In genomic region chr5:124935060-124935459, GRCh38 we compare ENCODE assay signal across 9 cellular contexts.
DNase-seq lines count a peak whose midpoint lies in the region; ATAC-seq, FAIRE-seq and TF ChIP-seq lines count a peak whose summit lies in the region.
"Had no signal": no experiment of that assay in that cellular context is flagged by ENCODE, and none has a peak within 500 bp of the region (broad histone marks: within the 10 kb centered on the region; RNA-seq: fewer than 3 reads in every experiment).

No MANE protein-coding gene starts in this region.

- TF ChIP-seq CTCF in left lung (IDR thresholded peaks at IDR 0.05) (no peak), HepG2 (CRISPR knock-in tag; IDR thresholded peaks at IDR 0.05) (no peak)

- POLR2A ChIA-PET in HepG2 (lab: Yijun Ruan, JAX) = no interaction called here

- H4K20me1 ChIP-seq in BLaER1 treated with 17β-estradiol and CSF1 and Interleukin-3, amounts not matched to agents 10 nM and 100 nM = no peaks in the 10 kb centered on the region
- no peaks in the 10 kb centered on the region for H4K20me1 ChIP-seq in HepG2 (ENCODE audit: insufficient read depth, low read length)

- 0 out of 22 replicates have a peak overlapping the region, but pooled peaks of 1 of the 11 experiments have one; percentile 11 for H3K27ac ChIP-seq in BLaER1 treated with 17β-estradiol and CSF1 and Interleukin-3, amounts not matched to agents 10 nM and 100 nM
- peak overlapping the region; percentile 80; the same call in 1 of the 2 replicates for H3K27ac ChIP-seq in SJSA1
- H3K27ac ChIP-seq in left lung = no peak overlapping the region
- no peak overlapping the region for H3K27ac ChIP-seq in HepG2 (ENCODE audit: extremely low read length, insufficient read depth, low read length)

- no peak overlapping the region for H3K9ac ChIP-seq in BLaER1 treated with 17β-estradiol and CSF1 and Interleukin-3, amounts not matched to agents 10 nM and 100 nM
- no peak overlapping the region for H3K9ac ChIP-seq in HepG2 (ENCODE audit: insufficient read depth, low read depth, low read length)

- intact Hi-C loops in left lung (cut with DNase I) = no loop called here
- intact Hi-C loops in HepG2 (cut with micrococcal nuclease; ENCODE audit: unreplicated experiment) = no loop called here
- intact Hi-C loops in left colon (cut with DNase I, micrococcal nuclease) = no loop called here

- TF ChIP-seq POLR2A in HepG2 (IDR thresholded peaks at IDR 0.05; ENCODE audit: insufficient read depth in 1 of 2, low read depth in 2 of 2, low read length in 2 of 2) = no peak

- no peak overlapping the region for H2AFZ ChIP-seq in HepG2 (ENCODE audit: low read length)

- H3K36me3 ChIP-seq in BLaER1 treated with 17β-estradiol and CSF1 and Interleukin-3, amounts not matched to agents 10 nM and 100 nM = no peaks in the 10 kb centered on the region
- no peaks in the 10 kb centered on the region for H3K36me3 ChIP-seq in SJSA1
- H3K36me3 ChIP-seq in left lung = no peaks in the 10 kb centered on the region
- no peaks in the 10 kb centered on the region for H3K36me3 ChIP-seq in HepG2 (replicated peaks in 1 of 2; ENCODE audit: control insufficient read depth in 1 of 2, insufficient read depth in 2 of 2, low read length in 2 of 2)

- TF ChIP-seq EP300 in HepG2 (IDR thresholded peaks at IDR 0.05; ENCODE audit: low read depth in 2 of 2, low read length in 2 of 2) (no peak), HepG2 (CRISPR knock-in tag; IDR thresholded peaks at IDR 0.05; ENCODE audit: borderline replicate concordance) (no peak)

- TF ChIP-seq RAD21 in HepG2 (CRISPR knock-in tag; IDR thresholded peaks at IDR 0.05) = no peak

- DNase-seq in SJSA1 (ENCODE audit: low read depth in 1 of 2, low spot score in 2 of 2) (no peak), left lung (no peak), HepG2 (ENCODE audit: low spot score) (no peak), occipital lobe (lab: John Stamatoyannopoulos, UW) (no peak), left colon (no peak)
- DNase-seq: stimulated activated naive CD4-positive, alpha-beta T cell treated with Interleukin-2 at 50 U/mL for 16 hours had no signal

- H3K9me3 ChIP-seq in BLaER1 treated with 17β-estradiol and CSF1 and Interleukin-3, amounts not matched to agents 10 nM and 100 nM (replicated peaks in 1 of 11) = peaks cover 9 to 58% (median 34%) of the 10 kb centered on the region in 11 experiments
- H3K9me3 ChIP-seq in SJSA1 (replicated peaks) = peaks cover 3% of the 10 kb centered on the region; the same call in 1 of the 2 replicates
- no peaks in the 10 kb centered on the region for H3K9me3 ChIP-seq in left lung
- H3K9me3 ChIP-seq in HepG2 (ENCODE audit: low read length) = no peaks in the 10 kb centered on the region

- 20% methylated on average over 4 of the region's 4 CpGs for WGBS in HepG2 (ENCODE audit: low lambda C conversion rate)

- CTCF ChIA-PET in HepG2 (lab: Yijun Ruan, JAX; ENCODE audit: low intra/inter-chr PET ratio, low total read pairs) = no interaction called here

- ATAC-seq in GM19372 (IDR thresholded peaks at IDR 0.05; ENCODE audit: low read depth, unreplicated experiment) (peak; percentile 77), HG03045 (IDR thresholded peaks at IDR 0.05; ENCODE audit: unreplicated experiment) (peak; percentile 73), left lung (no peak), HepG2 (no peak), left colon (no peak)

- peaks cover 5 to 18% (median 8%) of the 10 kb centered on the region in 10 experiments; a peak in 15 of 20 replicates for H3K4me1 ChIP-seq in BLaER1 treated with 17β-estradiol and CSF1 and Interleukin-3, amounts not matched to agents 10 nM and 100 nM
- H3K4me1 ChIP-seq in SJSA1 (replicated peaks) (peaks cover 12% of the 10 kb centered on the region), left lung (no peaks in the 10 kb centered on the region), HepG2 (ENCODE audit: insufficient read depth, low read length) (no peaks in the 10 kb centered on the region)

- no TSS peak for BruUV-seq in HepG2 (replicated peaks; lab: Mats Ljungman, UMichigan)

- FAIRE-seq in HepG2 (lab: Jason Lieb, UNC) = no peak

- no peaks in the 10 kb centered on the region for H3K79me2 ChIP-seq in HepG2 (ENCODE audit: insufficient read depth, low read length)

- in situ Hi-C loops in HepG2 (cut with HindIII; ENCODE audit: extremely low pct_ligation_motif_present, low pct_unique_long_range_greater_than_20kb) = no loop called here

- H3K4me2 ChIP-seq in BLaER1 treated with 17β-estradiol and CSF1 and Interleukin-3, amounts not matched to agents 10 nM and 100 nM = peak overlapping the region; percentile 1 to 50 (median 31); a peak in 19 of 22 replicates
- H3K4me2 ChIP-seq in HepG2 (ENCODE audit: low read depth, low read length) = no peak overlapping the region

- no peak overlapping the region for H3K4me3 ChIP-seq in BLaER1 treated with 17β-estradiol and CSF1 and Interleukin-3, amounts not matched to agents 10 nM and 100 nM
- H3K4me3 ChIP-seq in SJSA1 = no peak overlapping the region
- H3K4me3 ChIP-seq in left lung = no peak overlapping the region
- H3K4me3 ChIP-seq in HepG2 (replicated peaks in 1 of 3; ENCODE audit: insufficient read depth in 1 of 3, low read depth in 2 of 3, low read length in 3 of 3) = no peak overlapping the region

- H3K27me3 ChIP-seq in BLaER1 treated with 17β-estradiol and CSF1 and Interleukin-3, amounts not matched to agents 10 nM and 100 nM = no peaks in the 10 kb centered on the region
- H3K27me3 ChIP-seq in SJSA1 (replicated peaks) (no peaks in the 10 kb centered on the region), left lung (no peaks in the 10 kb centered on the region), HepG2 (ENCODE audit: control insufficient read depth in 1 of 2, insufficient read depth in 2 of 2, low read length in 2 of 2) (no peaks in the 10 kb centered on the region)

TF ChIP-seq in HepG2, 621 proteins besides CTCF, POLR2A, EP300 and RAD21 (continues in another document):
- TF ChIP-seq ZBTB37 (CRISPR knock-in tag; IDR thresholded peaks at IDR 0.05) (no peak), ZNF333 (CRISPR knock-in tag; IDR thresholded peaks at IDR 0.05; ENCODE audit: borderline replicate concordance) (no peak)

Comparison
In these comparisons a context has a peak if more than half of its experiments do, and no peak if none do; other contexts are left out.
1. ATAC-seq: peak in GM19372 (single experiment) and HG03045 (single experiment); none in left lung (single experiment), HepG2 (single experiment) and left colon (single experiment).